Comparison of ENCODE assay signal across 10 cellular contexts in genomic region chr5:172858511-172858989, GRCh38. TPM values are rescaled to one million over a fixed set of nuclear protein-coding genes. Genes with fewer than 3 reads are reported as not detected.
A peak's percentile ranks its signal among the peaks of the same experiment; 100 is the strongest.
DNase-seq lines count a peak whose midpoint lies in the region; ATAC-seq and TF ChIP-seq lines count a peak whose summit lies in the region.
"Had no signal": no experiment of that assay in that cellular context is flagged by ENCODE, and none has a peak within 500 bp of the region (broad histone marks: within the 10 kb centered on the region; RNA-seq: fewer than 3 reads in every experiment).

No MANE protein-coding gene starts in this region.

- H3K27me3 ChIP-seq in SJSA1 (replicated peaks) (no peaks in the 10 kb centered on the region), right cardiac atrium (ENCODE audit: control insufficient read depth, insufficient read depth) (no peaks in the 10 kb centered on the region)

- ATAC-seq in right cardiac atrium (peak in 1 of 2 donors; percentile 4), GM19395 (IDR thresholded peaks at IDR 0.05; ENCODE audit: unreplicated experiment) (no peak)

- H3K27ac ChIP-seq in C4-2B (peak overlapping the region; percentile 74), SJSA1 (peak overlapping the region; percentile 84), right cardiac atrium (ENCODE audit: low read length) (peak overlapping the region; percentile 78)

- H3K4me1 ChIP-seq in SJSA1 (replicated peaks): peaks cover 70% of the 10 kb centered on the region
- peaks cover 37% of the 10 kb centered on the region for H3K4me1 ChIP-seq in right cardiac atrium (ENCODE audit: control insufficient read depth, insufficient read depth, low read length)

- intact Hi-C loops in right cardiac atrium (cut with DNase I): no loop called here

- H3K9me3 ChIP-seq in SJSA1 (replicated peaks): no peaks in the 10 kb centered on the region
- H3K9me3 ChIP-seq in right cardiac atrium (ENCODE audit: control insufficient read depth, low read length): no peaks in the 10 kb centered on the region

- TF ChIP-seq CTCF in C4-2B (conservative IDR thresholded peaks at IDR 0.05): no peak

- H3K4me3 ChIP-seq in SJSA1: no peak overlapping the region
- no peak overlapping the region for H3K4me3 ChIP-seq in right cardiac atrium (ENCODE audit: low read length)

- 74% methylated on average over 12 of the region's 12 CpGs for WGBS in right cardiac atrium

- DNase-seq in SJSA1 (ENCODE audit: low read depth in 1 of 2, low spot score in 2 of 2) (peak in 1 of 2 experiments; percentile 54), right cardiac atrium (peak in 1 of 3 donors; percentile 67), renal cortical epithelial cell (ENCODE audit: low read depth) (peak; percentile 74), NCI-H2227 treated with DMSO at 0.1 percent for 48 hours (lab: John Stamatoyannopoulos, UW) (no peak), D341Med (ENCODE audit: low spot score) (no peak), NOMO-1 (lab: John Stamatoyannopoulos, UW; ENCODE audit: unreplicated experiment in 2 of 2) (no peak)
- DNase-seq: activated naive CD8-positive, alpha-beta T cell treated with anti-CD3 and anti-CD28 coated beads, Interleukin-2, amount 10 ng/mL, durations not matched to agents 7 days and 5 days; NCI-H1092 treated with DMSO at 0.1 percent for 48 hours had no signal

- H3K36me3 ChIP-seq in SJSA1: peaks cover 52% of the 10 kb centered on the region

RNA-seq across cellular contexts. Expression of gene ERGIC1, which starts 24.5 kb away (rescaled TPM):
- 115 and 202 TPM in 2 replicates for total RNA-seq in SJSA1 (2014; rRNA removed; shearing (Covaris generic))
- total RNA-seq in right cardiac atrium: 10 to 100 TPM; 75.7 to 96.8 (median 86.9) TPM
- polyA plus RNA-seq in right cardiac atrium: 73.1 TPM
- 143 and 240 TPM in 2 replicates for total RNA-seq in renal cortical epithelial cell
